In genomic region chr1:40003156-40004093, GRCh38 we compare ENCODE assay signal across 14 cellular contexts.
DNase-seq lines count a peak whose midpoint lies in the region; ATAC-seq and TF ChIP-seq lines count a peak whose summit lies in the region.
"Had no signal": no experiment of that assay in that cellular context is flagged by ENCODE, and none has a peak within 500 bp of the region (broad histone marks: within the 10 kb centered on the region; RNA-seq: fewer than 3 reads in every experiment).

No MANE protein-coding gene starts in this region.

- H3K4me3 ChIP-seq in GM12864 (ENCODE audit: low read depth, low read length), result peak overlapping the region; percentile 17; the same call in 1 of the 2 replicates

- ATAC-seq in HG03354 (IDR thresholded peaks at IDR 0.05; ENCODE audit: poor library complexity, severe bottlenecking, unreplicated experiment) (peak; percentile 78), GM18519 (IDR thresholded peaks at IDR 0.05; ENCODE audit: low FRiP score, unreplicated experiment) (no peak), GM19023 (IDR thresholded peaks at IDR 0.05; ENCODE audit: unreplicated experiment) (no peak)
- ATAC-seq: activated CD8-positive, alpha-beta T cell treated with anti-CD3 and anti-CD28 coated beads, Interleukin-2, amount 10 ng/mL, durations not matched to agents 7 days and 5 days; esophagus mucosa had no signal

- TF ChIP-seq CTCF in GM12864 (IDR thresholded peaks at IDR 0.05; ENCODE audit: low read depth, low read length, missing control alignments) (no peak), GM20000 (IDR thresholded peaks at IDR 0.05; ENCODE audit: extremely low read depth, missing control alignments) (no peak)

- DNase-seq in GM12864 (ENCODE audit: low read depth), result peak; percentile 68
- DNase-seq in GM20000 (ENCODE audit: low spot score), result peak; percentile 74
- DNase-seq in germinal center (ENCODE audit: low spot score), result peak; percentile 69
- DNase-seq in NCI-H187 (lab: John Stamatoyannopoulos, UW), result no peak
- DNase-seq in NCI-H774 (lab: John Stamatoyannopoulos, UW), result no peak
- DNase-seq: activated CD8-positive, alpha-beta T cell treated with anti-CD3 and anti-CD28 coated beads, Interleukin-2, amount 10 ng/mL, durations not matched to agents 7 days and 5 days; cerebellar nuclear complex; NCI-H2029; stimulated activated CD4-positive, alpha-beta T cell treated with anti-CD3 and anti-CD28 coated beads, Interleukin-2, amount 100 ng/mL, for 24 hours; stimulated activated naive CD4-positive, alpha-beta T cell had no signal

Comparison
In these comparisons a context has a peak if more than half of its experiments do, and no peak if none do; other contexts are left out.
1. DNase-seq: peak in GM12864 (single experiment), GM20000 (single experiment) and germinal center (single experiment); none in NCI-H187 (0 of 2) and NCI-H774 (single experiment).